In the genomic region with DNA sequence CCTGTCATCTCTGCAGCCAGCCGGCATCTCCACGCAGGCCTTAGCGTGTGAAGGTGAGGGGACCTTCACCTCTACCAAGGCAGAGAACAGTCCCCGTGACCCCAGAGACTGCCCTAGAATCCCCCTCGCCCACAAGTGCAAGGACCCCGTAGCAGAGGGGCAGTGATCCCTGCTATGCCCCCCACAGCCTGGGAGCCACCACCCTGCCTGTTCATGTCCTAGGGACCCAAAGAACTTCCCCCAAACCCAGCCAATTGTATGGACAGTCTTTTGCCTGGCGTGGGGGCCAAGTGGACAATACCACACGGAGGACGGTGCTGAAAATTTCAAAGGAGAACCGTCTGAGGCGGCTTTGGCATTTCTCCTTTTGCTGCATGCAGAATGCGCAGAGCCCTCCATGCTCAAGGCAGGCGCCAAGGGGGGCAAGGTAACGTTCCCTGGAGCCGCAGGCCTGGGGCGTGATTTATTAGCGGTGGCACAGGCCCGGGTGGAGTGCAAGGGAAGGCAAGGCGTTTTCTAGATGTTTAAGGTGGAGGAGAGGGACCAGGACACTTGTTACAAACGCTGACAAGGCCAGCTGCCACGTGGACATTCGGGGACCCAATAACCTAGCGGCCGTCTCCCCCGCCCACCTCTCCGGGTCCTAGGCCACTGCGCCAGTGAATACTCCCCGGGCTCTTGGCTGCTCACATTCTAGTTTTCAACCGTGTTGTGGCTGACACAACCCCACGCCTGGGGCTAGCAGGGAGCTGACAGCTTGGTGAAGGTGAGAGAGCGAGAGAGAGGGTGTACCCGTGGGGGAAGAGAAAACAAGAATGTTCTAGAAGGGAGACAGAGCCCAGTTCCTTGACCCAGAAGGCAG, we compare ENCODE assay signal across 22 cellular contexts.
DNase-seq lines count a peak whose midpoint lies in the region; ATAC-seq and TF ChIP-seq lines count a peak whose summit lies in the region.
"Had no signal": no experiment of that assay in that cellular context is flagged by ENCODE, and none has a peak within 500 bp of the region (broad histone marks: within the 10 kb centered on the region; RNA-seq: fewer than 3 reads in every experiment).

No MANE protein-coding gene starts in this region.

- no peaks in the 10 kb centered on the region for H4K20me1 ChIP-seq in GM23338 (replicated peaks; ENCODE audit: insufficient read depth)

- H3K27me3 Mint-ChIP-seq in GM23338 (ENCODE audit: insufficient read depth, low read depth, poor library complexity): peaks cover 14% of the 10 kb centered on the region
- peaks cover 38% of the 10 kb centered on the region for H3K27me3 Mint-ChIP-seq in type B pancreatic cell

- H3K4me2 ChIP-seq in GM23338: no peak overlapping the region
- H3K4me2 ChIP-seq: KMS-11 had no signal

- no peak for TF ChIP-seq CTCF in GM23338 (conservative IDR thresholded peaks at IDR 0.05; ENCODE audit: low read depth in 2 of 2)
- no peak for TF ChIP-seq CTCF in neutrophil (IDR thresholded peaks at IDR 0.05)
- no peak for TF ChIP-seq CTCF in type B pancreatic cell (conservative IDR thresholded peaks at IDR 0.05)

- H3K36me3 Mint-ChIP-seq in GM23338 (ENCODE audit: low read depth) (no peaks in the 10 kb centered on the region), type B pancreatic cell (no peaks in the 10 kb centered on the region)

- H3K4me3 ChIP-seq in GM23338: no peak overlapping the region
- no peak overlapping the region for H3K4me3 ChIP-seq in neutrophil (ENCODE audit: low read depth in 1 of 2, low read length in 1 of 2)

- H3K27ac Mint-ChIP-seq in GM23338 (no peak overlapping the region), type B pancreatic cell (no peak overlapping the region)
- H3K27ac Mint-ChIP-seq: B cell had no signal

- H3K9me2 ChIP-seq in GM23338 (ENCODE audit: insufficient read depth): no peaks in the 10 kb centered on the region

- H3F3A ChIP-seq in GM23338 (replicated peaks; ENCODE audit: low read depth): no peaks in the 10 kb centered on the region

- no peak for DNase-seq in GM23338 (ENCODE audit: low spot score)
- peak; percentile 29 for DNase-seq in ecto neural progenitor cell (ENCODE audit: low spot score)
- peak; percentile 62 for DNase-seq in type B pancreatic cell (ENCODE audit: extremely low spot score, unreplicated experiment)
- no peak for DNase-seq in activated CD4-positive, alpha-beta T cell treated with anti-CD3 and anti-CD28 coated beads, Interleukin-2, amount 50 U/mL, for 48 hours
- no peak for DNase-seq in activated effector memory CD4-positive, alpha-beta T cell treated with anti-CD3 and anti-CD28 coated beads, Interleukin-2, amount 50 U/mL, for 16 hours
- no peak for DNase-seq in GM03348 (ENCODE audit: low spot score)
- DNase-seq: DMS53, EL, GF-D8, IMR-90, NCI-H1105, NCI-H146, NCI-H2029, NCI-H226, NCI-H510A treated with DMSO at 0.1 percent for 48 hours, NCI-H748 treated with DMSO at 0.1 percent for 48 hours, SIG-M5 had no signal

- H2AFZ ChIP-seq in GM23338: peak overlapping the region; percentile 76; the same call in 1 of the 2 replicates

- no peak overlapping the region for H3K4me3 Mint-ChIP-seq in GM23338
- no peak overlapping the region for H3K4me3 Mint-ChIP-seq in type B pancreatic cell
- H3K4me3 Mint-ChIP-seq: B cell had no signal

- no peaks in the 10 kb centered on the region for H3K27me3 ChIP-seq in GM23338 (ENCODE audit: insufficient read depth)
- H3K27me3 ChIP-seq in neutrophil: no peaks in the 10 kb centered on the region

- H3K9me3 Mint-ChIP-seq in GM23338: no peaks in the 10 kb centered on the region
- H3K9me3 Mint-ChIP-seq in type B pancreatic cell: no peaks in the 10 kb centered on the region

- no peak for ATAC-seq in GM23338
- ATAC-seq: Panc1, SK-N-SH treated with all-trans-retinoic acid at 6 μM for 48 hours had no signal

- peaks cover 37% of the 10 kb centered on the region for H3K4me1 Mint-ChIP-seq in GM23338
- H3K4me1 Mint-ChIP-seq in type B pancreatic cell (ENCODE audit: unreplicated experiment): peaks cover 41% of the 10 kb centered on the region

- H3K27ac ChIP-seq in GM23338 (ENCODE audit: low read depth): no peak overlapping the region
- peak overlapping the region; percentile 76 for H3K27ac ChIP-seq in neutrophil
- H3K27ac ChIP-seq: KMS-11 had no signal

- H3K79me2 ChIP-seq in GM23338 (replicated peaks; ENCODE audit: insufficient read depth): no peaks in the 10 kb centered on the region

- peaks cover 28% of the 10 kb centered on the region for H3K4me1 ChIP-seq in GM23338 (ENCODE audit: insufficient read depth)
- H3K4me1 ChIP-seq in neutrophil (ENCODE audit: control insufficient read depth in 1 of 2, insufficient read depth in 1 of 2, low read depth in 1 of 2, low read length in 1 of 2): peaks cover 57 to 86% of the 10 kb centered on the region in 2 experiments

- no peaks in the 10 kb centered on the region for H3K36me3 ChIP-seq in GM23338 (ENCODE audit: insufficient read depth)
- no peaks in the 10 kb centered on the region for H3K36me3 ChIP-seq in neutrophil

- H3K9me3 ChIP-seq in neutrophil: no peaks in the 10 kb centered on the region

TF ChIP-seq in GM23338, 12 proteins besides CTCF, POLR2A, EP300 and RAD21:
- TF ChIP-seq EZH2 (IDR thresholded peaks at IDR 0.05; ENCODE audit: low read depth, unreplicated experiment): no peak
- TF ChIP-seq, protein P1, sequence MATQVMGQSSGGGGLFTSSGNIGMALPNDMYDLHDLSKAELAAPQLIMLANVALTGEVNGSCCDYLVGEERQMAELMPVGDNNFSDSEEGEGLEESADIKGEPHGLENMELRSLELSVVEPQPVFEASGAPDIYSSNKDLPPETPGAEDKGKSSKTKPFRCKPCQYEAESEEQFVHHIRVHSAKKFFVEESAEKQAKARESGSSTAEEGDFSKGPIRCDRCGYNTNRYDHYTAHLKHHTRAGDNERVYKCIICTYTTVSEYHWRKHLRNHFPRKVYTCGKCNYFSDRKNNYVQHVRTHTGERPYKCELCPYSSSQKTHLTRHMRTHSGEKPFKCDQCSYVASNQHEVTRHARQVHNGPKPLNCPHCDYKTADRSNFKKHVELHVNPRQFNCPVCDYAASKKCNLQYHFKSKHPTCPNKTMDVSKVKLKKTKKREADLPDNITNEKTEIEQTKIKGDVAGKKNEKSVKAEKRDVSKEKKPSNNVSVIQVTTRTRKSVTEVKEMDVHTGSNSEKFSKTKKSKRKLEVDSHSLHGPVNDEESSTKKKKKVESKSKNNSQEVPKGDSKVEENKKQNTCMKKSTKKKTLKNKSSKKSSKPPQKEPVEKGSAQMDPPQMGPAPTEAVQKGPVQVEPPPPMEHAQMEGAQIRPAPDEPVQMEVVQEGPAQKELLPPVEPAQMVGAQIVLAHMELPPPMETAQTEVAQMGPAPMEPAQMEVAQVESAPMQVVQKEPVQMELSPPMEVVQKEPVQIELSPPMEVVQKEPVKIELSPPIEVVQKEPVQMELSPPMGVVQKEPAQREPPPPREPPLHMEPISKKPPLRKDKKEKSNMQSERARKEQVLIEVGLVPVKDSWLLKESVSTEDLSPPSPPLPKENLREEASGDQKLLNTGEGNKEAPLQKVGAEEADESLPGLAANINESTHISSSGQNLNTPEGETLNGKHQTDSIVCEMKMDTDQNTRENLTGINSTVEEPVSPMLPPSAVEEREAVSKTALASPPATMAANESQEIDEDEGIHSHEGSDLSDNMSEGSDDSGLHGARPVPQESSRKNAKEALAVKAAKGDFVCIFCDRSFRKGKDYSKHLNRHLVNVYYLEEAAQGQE (IDR thresholded peaks at IDR 0.05; ENCODE audit: unreplicated experiment): no peak
- no peak for TF ChIP-seq NANOG (IDR thresholded peaks at IDR 0.05; ENCODE audit: borderline replicate concordance)
- TF ChIP-seq ZNF331 (CRISPR knock-in tag; IDR thresholded peaks at IDR 0.05; ENCODE audit: low read depth): no peak
- TF ChIP-seq, protein P2, sequence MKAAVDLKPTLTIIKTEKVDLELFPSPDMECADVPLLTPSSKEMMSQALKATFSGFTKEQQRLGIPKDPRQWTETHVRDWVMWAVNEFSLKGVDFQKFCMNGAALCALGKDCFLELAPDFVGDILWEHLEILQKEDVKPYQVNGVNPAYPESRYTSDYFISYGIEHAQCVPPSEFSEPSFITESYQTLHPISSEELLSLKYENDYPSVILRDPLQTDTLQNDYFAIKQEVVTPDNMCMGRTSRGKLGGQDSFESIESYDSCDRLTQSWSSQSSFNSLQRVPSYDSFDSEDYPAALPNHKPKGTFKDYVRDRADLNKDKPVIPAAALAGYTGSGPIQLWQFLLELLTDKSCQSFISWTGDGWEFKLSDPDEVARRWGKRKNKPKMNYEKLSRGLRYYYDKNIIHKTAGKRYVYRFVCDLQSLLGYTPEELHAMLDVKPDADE (IDR thresholded peaks at IDR 0.05): no peak
- no peak for TF ChIP-seq EZH2phosphoT487 (IDR thresholded peaks at IDR 0.05; ENCODE audit: unreplicated experiment)
- TF ChIP-seq POLR2AphosphoS5 (IDR thresholded peaks at IDR 0.05; ENCODE audit: low read depth): no peak
TF ChIP-seq in GM23338: peak in this region for 0.

Comparison
In these comparisons a context has a peak if more than half of its experiments do, and no peak if none do; other contexts are left out.
1. DNase-seq: peak in ecto neural progenitor cell (single experiment) and type B pancreatic cell (single experiment); none in GM23338 (single experiment), activated CD4-positive, alpha-beta T cell treated with anti-CD3 and anti-CD28 coated beads, Interleukin-2, amount 50 U/mL, for 48 hours (0 of 2), activated effector memory CD4-positive, alpha-beta T cell treated with anti-CD3 and anti-CD28 coated beads, Interleukin-2, amount 50 U/mL, for 16 hours (single experiment) and GM03348 (single experiment).